Comparison of ENCODE assay signal across 16 cellular contexts in genomic region chr3:127543441-127543840, GRCh38.
"Had no signal": no experiment of that assay in that cellular context is flagged by ENCODE, and none has a peak within 500 bp of the region (broad histone marks: within the 10 kb centered on the region; RNA-seq: fewer than 3 reads in every experiment).

No MANE protein-coding gene starts in this region.

- H3K9me3 ChIP-seq: ascending aorta, heart left ventricle, mucosa of descending colon, pancreas, right atrium auricular region, testis, vagina had no signal

- H3K4me1 ChIP-seq: pancreas had no signal

- H3K36me3 ChIP-seq: ascending aorta, heart left ventricle, pancreas, right atrium auricular region, vagina had no signal

- DNase-seq: activated CD4-positive, alpha-beta T cell treated with anti-CD3 and anti-CD28 coated beads for 48 hours; activated CD4-positive, alpha-beta T cell treated with anti-CD3 and anti-CD28 coated beads, Interleukin-2, amount 50 U/mL, for 48 hours; activated gamma-delta T cell; activated naive CD4-positive, alpha-beta T cell treated with anti-CD3 and anti-CD28 coated beads, Interleukin-2, amount 10 ng/mL, durations not matched to agents 7 days and 5 days; activated T-cell treated with anti-CD3 and anti-CD28 coated beads, Interleukin-2, amount 50 U/mL, for 24 hours; effector memory CD4-positive, alpha-beta T cell; stimulated activated CD4-positive, alpha-beta T cell treated with anti-CD3 and anti-CD28 coated beads, Interleukin-2, amount 100 ng/mL, for 48 hours; testis had no signal

- H3K27me3 ChIP-seq: ascending aorta, heart left ventricle, pancreas, right atrium auricular region, testis, vagina had no signal

- H3K4me3 ChIP-seq: ascending aorta, heart left ventricle, lung, mucosa of descending colon, pancreas, right atrium auricular region, testis, vagina had no signal

- FAIRE-seq: endothelial cell of umbilical vein, pancreas had no signal

- H3K27ac ChIP-seq: ascending aorta, heart left ventricle, right atrium auricular region, testis, vagina had no signal
